1 cellular context compared by ENCODE assay signal in genomic region chr10:120067427-120067826, GRCh38.
"Had no signal": no experiment of that assay in that cellular context is flagged by ENCODE, and none has a peak within 500 bp of the region (broad histone marks: within the 10 kb centered on the region; RNA-seq: fewer than 3 reads in every experiment).

No MANE protein-coding gene starts in this region.

- ATAC-seq: GM12878 had no signal

- H3K4me3 ChIP-seq: GM12878 had no signal
